18 cellular contexts compared by ENCODE assay signal in genomic region chr4:139972305-139972704, GRCh38.
"Had no signal": no experiment of that assay in that cellular context is flagged by ENCODE, and none has a peak within 500 bp of the region (broad histone marks: within the 10 kb centered on the region; RNA-seq: fewer than 3 reads in every experiment).

No MANE protein-coding gene starts in this region.

- H3K9me3 ChIP-seq: gastrocnemius medialis, left ventricle myocardium inferior had no signal

- H3K4me3 ChIP-seq: gastrocnemius medialis, left ventricle myocardium inferior had no signal

- H3K27ac ChIP-seq: gastrocnemius medialis, left ventricle myocardium inferior had no signal

- H3K27me3 ChIP-seq: gastrocnemius medialis had no signal

- DNase-seq: activated B cell treated with CpG ODN at 0.5 μM for 24 hours; activated CD4-positive, alpha-beta T cell treated with anti-CD3 and anti-CD28 coated beads for 48 hours; activated CD8-positive, alpha-beta T cell treated with anti-CD3 and anti-CD28 coated beads for 36 hours; activated effector memory CD4-positive, alpha-beta T cell treated with anti-CD3 and anti-CD28 coated beads, Interleukin-2, amount 50 U/mL, for 16 hours; activated naive CD4-positive, alpha-beta T cell treated with anti-CD3 and anti-CD28 coated beads, Interleukin-2, amount 50 U/mL, for 16 hours; activated T-cell treated with anti-CD3 and anti-CD28 coated beads, Interleukin-2, amount 50 U/mL, for 4 hours; aorta; cerebellar nuclear complex; cortex of kidney; gastrocnemius medialis; head of caudate nucleus; left ventricle myocardium inferior; nephron progenitor cell; nucleus accumbens; posterior cingulate gyrus; retina; stimulated activated CD8-positive, alpha-beta memory T cell treated with anti-CD3 and anti-CD28 coated beads, Interleukin-4, amount 100 ng/mL, for 48 hours had no signal

- FAIRE-seq: endometrium had no signal

- H3K36me3 ChIP-seq: gastrocnemius medialis, left ventricle myocardium inferior had no signal
